Comparison of ENCODE assay signal across 11 cellular contexts in the genomic region with DNA sequence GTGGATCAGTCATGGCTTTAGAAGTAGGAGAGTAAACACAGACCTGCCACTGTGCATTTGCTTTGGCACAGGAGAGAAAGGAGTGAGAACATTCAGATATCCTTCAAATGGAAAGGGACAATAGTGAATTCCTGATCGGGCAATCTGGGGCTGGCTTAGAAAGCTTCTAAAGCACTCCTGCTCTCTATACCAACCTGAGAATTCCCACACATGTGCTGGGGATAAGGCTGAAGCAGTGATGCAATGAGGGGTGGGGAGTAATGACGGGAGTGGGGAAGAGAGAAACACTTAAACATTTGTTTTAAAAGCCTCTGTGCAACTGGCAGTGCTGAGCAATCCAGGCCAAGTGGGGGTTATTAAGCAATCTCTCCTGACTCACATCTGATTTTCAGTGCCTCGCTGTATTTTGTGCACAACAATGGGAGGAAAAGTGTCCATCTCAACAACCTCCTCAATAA.
DNase-seq lines count a peak whose midpoint lies in the region; ATAC-seq and TF ChIP-seq lines count a peak whose summit lies in the region.
"Had no signal": no experiment of that assay in that cellular context is flagged by ENCODE, and none has a peak within 500 bp of the region (broad histone marks: within the 10 kb centered on the region; RNA-seq: fewer than 3 reads in every experiment).

No MANE protein-coding gene starts in this region.

- POLR2A ChIA-PET in RWPE1 (lab: Yijun Ruan, JAX; ENCODE audit: low non-redundant PET), result no interaction called here
- POLR2A ChIA-PET in activated CD8-positive, alpha-beta T cell treated with anti-CD3 and anti-CD28 coated beads, Interleukin-2, amount 10 ng/mL, durations not matched to agents 7 days and 5 days (lab: Charles Lee), result no interaction called here

- intact Hi-C loops in prostate gland (cut with DNase I), result loop anchor here (10.0 kb wide), 1 partner anchor 244 kb away; no protein-coding TSS in a partner anchor

- ATAC-seq in activated CD8-positive, alpha-beta T cell treated with anti-CD3 and anti-CD28 coated beads, Interleukin-2, amount 10 ng/mL, durations not matched to agents 7 days and 5 days, result no peak
- no peak for ATAC-seq in HG02759 (IDR thresholded peaks at IDR 0.05; ENCODE audit: unreplicated experiment)
- ATAC-seq: HCT116 had no signal

- peaks cover 22% of the 10 kb centered on the region for H3K36me3 Mint-ChIP-seq in activated CD8-positive, alpha-beta T cell treated with anti-CD3 and anti-CD28 coated beads, Interleukin-2, amount 10 ng/mL, durations not matched to agents 7 days and 5 days (ENCODE audit: low read depth)

- DNase-seq in GF-D8 (lab: John Stamatoyannopoulos, UW) (peak; percentile 50), RWPE1 (ENCODE audit: low spot score) (peak; percentile 86), fibroblast of gingiva (ENCODE audit: low read depth) (peak; percentile 93), prostate gland (ENCODE audit: low spot score) (peak; percentile 10), SJCRH30 (no peak), cortex of kidney (lab: John Stamatoyannopoulos, UW) (no peak)
- DNase-seq in activated CD8-positive, alpha-beta T cell treated with anti-CD3 and anti-CD28 coated beads, Interleukin-2, amount 10 ng/mL, durations not matched to agents 7 days and 5 days, result no peak
- DNase-seq: activated B cell treated with CpG ODN at 0.5 μM for 24 hours, NCI-H1092 treated with DMSO at 0.1 percent for 48 hours had no signal

- no peak overlapping the region for H3K4me3 Mint-ChIP-seq in activated CD8-positive, alpha-beta T cell treated with anti-CD3 and anti-CD28 coated beads, Interleukin-2, amount 10 ng/mL, durations not matched to agents 7 days and 5 days
- H3K4me3 Mint-ChIP-seq: activated B cell treated with CpG ODN at 0.5 μM for 24 hours had no signal

- no peaks in the 10 kb centered on the region for H3K27me3 ChIP-seq in prostate gland (replicated peaks; ENCODE audit: insufficient read depth)
- no peaks in the 10 kb centered on the region for H3K27me3 ChIP-seq in SJCRH30

- no peak overlapping the region for H3K4me3 ChIP-seq in prostate gland
- H3K4me3 ChIP-seq in SJCRH30, result no peak overlapping the region

- TF ChIP-seq CTCF in RWPE1 (conservative IDR thresholded peaks at IDR 0.05; ENCODE audit: low read depth), result no peak
- TF ChIP-seq CTCF in prostate gland (IDR thresholded peaks at IDR 0.05), result no peak

- H3K27ac ChIP-seq in RWPE1 (peak overlapping the region; percentile 84), prostate gland (no peak overlapping the region), SJCRH30 (no peak overlapping the region)

- H3K36me3 ChIP-seq in prostate gland, result no peaks in the 10 kb centered on the region
- H3K36me3 ChIP-seq in SJCRH30, result peaks cover 25% of the 10 kb centered on the region

- H3K9me3 ChIP-seq in prostate gland, result no peaks in the 10 kb centered on the region
- H3K9me3 ChIP-seq in SJCRH30 (replicated peaks), result no peaks in the 10 kb centered on the region

- CTCF ChIA-PET in RWPE1 (lab: Yijun Ruan, JAX), result interaction anchor here (0.6 kb wide), 1 partner anchor 333 kb away, joined by 3 read pairs; no protein-coding TSS in a partner anchor
- CTCF ChIA-PET in activated CD8-positive, alpha-beta T cell treated with anti-CD3 and anti-CD28 coated beads, Interleukin-2, amount 10 ng/mL, durations not matched to agents 7 days and 5 days (lab: Charles Lee), result interaction anchor here (1.2 to 12.1 kb wide), 7 partner anchors 89 to 268 kb away, joined by 3 to 215 read pairs (median 32); no protein-coding TSS in a partner anchor

- H3K4me1 ChIP-seq in prostate gland (replicated peaks) (peaks cover 9% of the 10 kb centered on the region), SJCRH30 (no peaks in the 10 kb centered on the region)

- H3K27me3 Mint-ChIP-seq in activated CD8-positive, alpha-beta T cell treated with anti-CD3 and anti-CD28 coated beads, Interleukin-2, amount 10 ng/mL, durations not matched to agents 7 days and 5 days (ENCODE audit: low read depth), result no peaks in the 10 kb centered on the region
- H3K27me3 Mint-ChIP-seq: activated B cell treated with CpG ODN at 0.5 μM for 24 hours had no signal

- no peak for TF ChIP-seq POLR2A in prostate gland (IDR thresholded peaks at IDR 0.05)

- WGBS in prostate gland, result 53% methylated on average over 3 of the region's 3 CpGs

- no peak overlapping the region for H3K27ac Mint-ChIP-seq in activated CD8-positive, alpha-beta T cell treated with anti-CD3 and anti-CD28 coated beads, Interleukin-2, amount 10 ng/mL, durations not matched to agents 7 days and 5 days
- H3K27ac Mint-ChIP-seq: activated B cell treated with CpG ODN at 0.5 μM for 24 hours had no signal

- no peaks in the 10 kb centered on the region for H3K9me3 Mint-ChIP-seq in activated CD8-positive, alpha-beta T cell treated with anti-CD3 and anti-CD28 coated beads, Interleukin-2, amount 10 ng/mL, durations not matched to agents 7 days and 5 days (ENCODE audit: insufficient read depth)
- H3K9me3 Mint-ChIP-seq: activated B cell treated with CpG ODN at 0.5 μM for 24 hours had no signal

- peaks cover 23% of the 10 kb centered on the region for H3K4me1 Mint-ChIP-seq in activated CD8-positive, alpha-beta T cell treated with anti-CD3 and anti-CD28 coated beads, Interleukin-2, amount 10 ng/mL, durations not matched to agents 7 days and 5 days (ENCODE audit: low read depth)
- H3K4me1 Mint-ChIP-seq: activated B cell treated with CpG ODN at 0.5 μM for 24 hours had no signal

Comparison
In these comparisons a context has a peak if more than half of its experiments do, and no peak if none do; other contexts are left out.
1. DNase-seq: peak in GF-D8 (single experiment), RWPE1 (single experiment), fibroblast of gingiva (single experiment) and prostate gland (single experiment); none in activated CD8-positive, alpha-beta T cell treated with anti-CD3 and anti-CD28 coated beads, Interleukin-2, amount 10 ng/mL, durations not matched to agents 7 days and 5 days (single experiment), SJCRH30 (0 of 2) and cortex of kidney (single experiment).